35 cellular contexts compared by ENCODE assay signal in genomic region chr20:52874241-52874640, GRCh38.
"Had no signal": no experiment of that assay in that cellular context is flagged by ENCODE, and none has a peak within 500 bp of the region (broad histone marks: within the 10 kb centered on the region; RNA-seq: fewer than 3 reads in every experiment).

No MANE protein-coding gene starts in this region.

- H3K9ac ChIP-seq: KMS-11 had no signal

- H3K4me3 ChIP-seq: MG63 had no signal

- DNase-seq: Karpas-422, Kasumi-1, KG1, MG63, MM.1S, MV-4-11, NCI-H1048, NCI-H1092, NCI-H1092 treated with DMSO at 0.1 percent for 48 hours, NCI-H1105, NCI-H1105 treated with DMSO at 0.1 percent for 48 hours, NCI-H1417, NCI-H1417 treated with DMSO at 0.1 percent for 48 hours, NCI-H1436, NCI-H1436 treated with DMSO at 0.1 percent for 48 hours, NCI-H146, NCI-H1694, NCI-H1694 treated with DMSO at 0.1 percent for 48 hours, NCI-H187, NCI-H187 treated with DMSO at 0.1 percent for 48 hours, NCI-H1930, NCI-H2029, NCI-H2029 treated with DMSO at 0.1 percent for 48 hours, NCI-H2081, NCI-H2081 treated with DMSO at 0.1 percent for 48 hours, NCI-H2107, NCI-H2171, NCI-H2171 treated with DMSO at 0.1 percent for 48 hours, NCI-H2227 treated with DMSO at 0.1 percent for 48 hours, NCI-H226, NCI-H345, NCI-H446, NCI-H446 treated with DMSO at 0.1 percent for 48 hours, NCI-H510A had no signal

- H3K9me3 ChIP-seq: MG63 had no signal

- H3K4me2 ChIP-seq: KMS-11 had no signal

- H3K27ac ChIP-seq: KMS-11 had no signal

- H3K36me3 ChIP-seq: MG63 had no signal
